In the genomic region with DNA sequence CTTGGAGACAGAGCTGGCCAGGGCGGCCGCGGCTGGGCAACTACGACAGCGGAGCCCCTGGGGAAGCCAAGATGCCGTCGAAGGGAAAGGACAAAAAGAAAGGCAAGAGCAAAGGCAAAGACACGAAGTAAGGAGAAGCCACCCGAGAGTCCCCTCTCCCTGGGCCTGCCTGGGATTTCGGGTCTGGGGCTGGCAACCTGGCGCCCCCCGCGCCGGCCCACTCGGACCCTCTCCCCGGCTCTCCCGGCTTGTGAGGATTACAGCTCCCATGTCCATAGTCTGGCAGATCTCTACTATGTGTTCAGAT, we compare ENCODE assay signal across 8 cellular contexts. TPM values are rescaled to one million over a fixed set of nuclear protein-coding genes. Genes with fewer than 3 reads are reported as not detected.
A peak's percentile ranks its signal among the peaks of the same experiment; 100 is the strongest.
DNase-seq lines count a peak whose midpoint lies in the region; ATAC-seq, FAIRE-seq and TF ChIP-seq lines count a peak whose summit lies in the region.

No MANE protein-coding gene starts in this region.

- in situ Hi-C loops in HAP-1 (cut with MboI; ENCODE audit: low sequenced_read_pairs): no loop called here

- peak overlapping the region; percentile 83 to 94 (median 92) for H3K4me3 Mint-ChIP-seq in T-cell

- CTCF ChIA-PET in T-cell (lab: Charles Lee): interaction anchor here in 1 of 2 donors (0.6 kb wide), 1 partner anchor 247 kb away, joined by 3 read pairs; no protein-coding TSS in a partner anchor

- no peaks in the 10 kb centered on the region for H3K27me3 ChIP-seq in HAP-1 (ENCODE audit: low read depth)
- H3K27me3 ChIP-seq in gastroesophageal sphincter: no peaks in the 10 kb centered on the region
- H3K27me3 ChIP-seq in small intestine (ENCODE audit: control insufficient read depth in 2 of 2, insufficient read depth in 2 of 2, low read length in 2 of 2): no peaks in the 10 kb centered on the region

- TF ChIP-seq POLR2A in gastroesophageal sphincter (IDR thresholded peaks at IDR 0.05): no peak

- H3K9me3 Mint-ChIP-seq in T-cell: no peaks in the 10 kb centered on the region

- H3K27ac Mint-ChIP-seq in T-cell: peak overlapping the region; percentile 87 to 89

- H3K9me3 ChIP-seq in HAP-1 (no peaks in the 10 kb centered on the region), gastroesophageal sphincter (no peaks in the 10 kb centered on the region), small intestine (ENCODE audit: control insufficient read depth, low read depth) (no peaks in the 10 kb centered on the region)

- H3K36me3 ChIP-seq in HAP-1 (replicated peaks) (peaks cover 6% of the 10 kb centered on the region), gastroesophageal sphincter (peaks cover 0 to 5% of the 10 kb centered on the region in 2 donors), small intestine (ENCODE audit: control insufficient read depth in 2 of 2, insufficient read depth in 2 of 2, low read length in 2 of 2) (no peaks in the 10 kb centered on the region)

- peak overlapping the region; percentile 97 for H3K4me3 ChIP-seq in HAP-1
- H3K4me3 ChIP-seq in gastroesophageal sphincter: peak overlapping the region; percentile 70 to 94
- H3K4me3 ChIP-seq in small intestine (ENCODE audit: low read depth in 1 of 2, low read length in 2 of 2): peak overlapping the region; percentile 69 to 88

- H3K36me3 Mint-ChIP-seq in T-cell: no peaks in the 10 kb centered on the region

- H3K27ac ChIP-seq in gastroesophageal sphincter (peak overlapping the region; percentile 83 to 99 (median 98)), small intestine (ENCODE audit: low read depth in 1 of 2, low read length in 1 of 2) (peak overlapping the region; percentile 97 to 100)

- FAIRE-seq in small intestine (lab: Jason Lieb, UNC): no peak

- 0% methylated on average over 6 of the region's 17 CpGs; no CpG with 5 or more reads in 1 of the 2 donors for WGBS in gastroesophageal sphincter (ENCODE audit: low coverage in 1 of 2), 2 donors
- WGBS in small intestine, 3 donors: 1 to 5% (median 2%) methylated on average over 16 to 17 of the region's 17 CpGs

- POLR2A ChIA-PET in T-cell (lab: Charles Lee): interaction anchor here in 1 of 2 donors (1.2 kb wide), 1 partner anchor 69 kb away, joined by 4 read pairs; a partner anchor contains a TSS

- no peak for TF ChIP-seq EP300 in gastroesophageal sphincter (IDR thresholded peaks at IDR 0.05)

- H3K27me3 Mint-ChIP-seq in T-cell: no peaks in the 10 kb centered on the region

- H3K4me1 ChIP-seq in HAP-1 (peaks cover 6% of the 10 kb centered on the region; the same call in 1 of the 2 replicates), gastroesophageal sphincter (peaks cover 0 to 25% (median 3%) of the 10 kb centered on the region in 3 donors), small intestine (ENCODE audit: control insufficient read depth in 2 of 2, insufficient read depth in 1 of 2, low read depth in 1 of 2, low read length in 1 of 2) (peaks cover 0 to 3% of the 10 kb centered on the region in 2 donors)

- DNase-seq in HAP-1 (ENCODE audit: low spot score in 2 of 2): no peak
- no peak for DNase-seq in T-cell
- DNase-seq in small intestine: no peak
- no peak for DNase-seq in activated gamma-delta T cell treated with Interleukin-2 at 50 U/mL for 16 hours
- no peak for DNase-seq in activated CD4-positive, alpha-beta T cell treated with anti-CD3 and anti-CD28 coated beads for 48 hours

- ATAC-seq in T-cell (replicated peaks in 1 of 4): no peak
- no peak for ATAC-seq in gastroesophageal sphincter
- no peak for ATAC-seq in GM21367 (IDR thresholded peaks at IDR 0.05; ENCODE audit: unreplicated experiment)
- ATAC-seq in HG03457 (IDR thresholded peaks at IDR 0.05; ENCODE audit: unreplicated experiment): no peak

- TF ChIP-seq CTCF in gastroesophageal sphincter (IDR thresholded peaks at IDR 0.05): no peak

- H3K4me1 Mint-ChIP-seq in T-cell: peaks cover 15 to 17% (median 16%) of the 10 kb centered on the region in 3 donors

RNA-seq across cellular contexts. Expression of a gene that starts 0.2 kb away (rescaled TPM):
- 1 to 10 TPM; 1.8 to 3.1 (median 2.3) TPM for total RNA-seq in T-cell
- total RNA-seq in gastroesophageal sphincter: 10 to 100 TPM in 2 of 4 donors, 1 to 10 TPM in 2; 7.3 to 12.4 (median 10.5) TPM
- 1 to 10 TPM in 2 of 3 donors, under 1 TPM in 1; 0.89 to 2.4 (median 1.4) TPM for polyA plus RNA-seq in small intestine

RNA-seq across cellular contexts. Expression of a gene that starts 0.3 kb away (rescaled TPM):
- total RNA-seq in T-cell (10 to 100 TPM in 3 of 5 donors, 1 to 10 TPM in 2; 7.8 to 14.6 (median 11.6) TPM), gastroesophageal sphincter (1 to 10 TPM; 5.9 to 7.1 (median 6.4) TPM)
- 10 to 100 TPM; 17.4 to 38.7 (median 23.5) TPM for polyA plus RNA-seq in small intestine
